22 cellular contexts compared by ENCODE assay signal in genomic region chr1:109884242-109884891, GRCh38. TPM values are rescaled to one million over a fixed set of nuclear protein-coding genes. Genes with fewer than 3 reads are reported as not detected.
DNase-seq lines count a peak whose midpoint lies in the region; ATAC-seq, FAIRE-seq and TF ChIP-seq lines count a peak whose summit lies in the region.
"Had no signal": no experiment of that assay in that cellular context is flagged by ENCODE, and none has a peak within 500 bp of the region (broad histone marks: within the 10 kb centered on the region; RNA-seq: fewer than 3 reads in every experiment).

No MANE protein-coding gene starts in this region.

- no peak overlapping the region for H3K4me2 ChIP-seq in Karpas-422 (ENCODE audit: low read depth, low read length, poor library complexity, severe bottlenecking)
- H3K4me2 ChIP-seq: BLaER1 had no signal

- intact Hi-C loops in adrenal gland (cut with DNase I) (no loop called here), posterior vena cava (cut with DNase I) (no loop called here)

- H3K9ac ChIP-seq in Karpas-422 (ENCODE audit: low read length) = no peak overlapping the region
- H3K9ac ChIP-seq: BLaER1 had no signal

- ATAC-seq in gastroesophageal sphincter = no peak
- ATAC-seq: WTC11 had no signal

- no peaks in the 10 kb centered on the region for H3K9me2 ChIP-seq in Karpas-422 (replicated peaks; ENCODE audit: insufficient read depth, low read length)

- no peaks in the 10 kb centered on the region for H3K79me2 ChIP-seq in Karpas-422 (ENCODE audit: low read length)

- no peaks in the 10 kb centered on the region for H3K9me3 ChIP-seq in adrenal gland (replicated peaks in 1 of 3)
- H3K9me3 ChIP-seq in gastroesophageal sphincter = no peaks in the 10 kb centered on the region
- H3K9me3 ChIP-seq in Karpas-422 (ENCODE audit: low read length) = no peaks in the 10 kb centered on the region
- H3K9me3 ChIP-seq: BLaER1, psoas muscle had no signal

- WGBS in adrenal gland, 4 donors = 48 to 58% (median 57%) methylated on average over 8 of the region's 8 CpGs
- WGBS in gastroesophageal sphincter (ENCODE audit: low coverage in 1 of 2), 2 donors = 80 to 84% methylated on average over 3 to 8 of the region's 8 CpGs

- H3K4me3 ChIP-seq in adrenal gland (no peak overlapping the region), gastroesophageal sphincter (no peak overlapping the region), Karpas-422 (ENCODE audit: low read length) (no peak overlapping the region)
- H3K4me3 ChIP-seq: BLaER1, psoas muscle, skin epidermis had no signal

- TF ChIP-seq EP300 in gastroesophageal sphincter (IDR thresholded peaks at IDR 0.05) = no peak

- H2AFZ ChIP-seq in Karpas-422 (ENCODE audit: low read length) = no peak overlapping the region

- DNase-seq in CD1c-positive myeloid dendritic cell (ENCODE audit: extremely low spot score) (peak; percentile 82), adrenal gland (peak in 6 of 7 donors; percentile 61 to 82 (median 75)), posterior vena cava (ENCODE audit: low spot score) (peak; percentile 67), Karpas-422 (no peak), GM12891 (ENCODE audit: insufficient read length, low spot score) (no peak), UCSD-AML1 (lab: John Stamatoyannopoulos, UW; ENCODE audit: unreplicated experiment) (no peak), GM19240 (ENCODE audit: insufficient read length, low spot score) (no peak)
- DNase-seq: activated CD4-positive, alpha-beta memory T cell treated with anti-CD3 and anti-CD28 coated beads for 36 hours; activated CD8-positive, alpha-beta memory T cell treated with anti-CD3 and anti-CD28 coated beads, Interleukin-2, amount 50 U/mL, for 48 hours; activated effector memory CD4-positive, alpha-beta T cell treated with anti-CD3 and anti-CD28 coated beads, Interleukin-2, amount 50 U/mL, for 16 hours; dermis blood vessel endothelial cell; DMS79 treated with DMSO at 0.1 percent for 48 hours; NCI-H1092 treated with DMSO at 0.1 percent for 48 hours; NCI-H1930; NCI-H526 treated with DMSO at 0.1 percent for 48 hours; T-helper 9 cell had no signal

- H3K4me1 ChIP-seq in adrenal gland (replicated peaks in 1 of 2) = peaks cover 45 to 49% of the 10 kb centered on the region in 2 donors
- H3K4me1 ChIP-seq in gastroesophageal sphincter = peaks cover 0 to 30% (median 17%) of the 10 kb centered on the region in 3 donors
- H3K4me1 ChIP-seq in Karpas-422 (ENCODE audit: low read length) = peaks cover 12% of the 10 kb centered on the region
- H3K4me1 ChIP-seq: psoas muscle had no signal

- TF ChIP-seq POLR2A in adrenal gland (IDR thresholded peaks at IDR 0.05) (no peak), gastroesophageal sphincter (IDR thresholded peaks at IDR 0.05) (no peak), GM12891 (IDR thresholded peaks at IDR 0.05; ENCODE audit: low read depth, low read length) (no peak)

- H3K36me3 ChIP-seq in adrenal gland (replicated peaks in 1 of 2) (no peaks in the 10 kb centered on the region), gastroesophageal sphincter (no peaks in the 10 kb centered on the region), Karpas-422 (ENCODE audit: insufficient read depth, low read length) (no peaks in the 10 kb centered on the region)
- H3K36me3 ChIP-seq: BLaER1 had no signal

- H3K27ac ChIP-seq in adrenal gland = peak overlapping the region; percentile 1 to 89 (median 74)
- H3K27ac ChIP-seq in gastroesophageal sphincter = peak overlapping the region in 3 of 4 donors; percentile 52 to 73 (median 56)
- H3K27ac ChIP-seq in Karpas-422 (ENCODE audit: low read length) = no peak overlapping the region
- H3K27ac ChIP-seq: BLaER1 had no signal

- 0 out of 2 replicates have a peak, but pooled peaks cover 5% of the 10 kb centered on the region for H4K20me1 ChIP-seq in Karpas-422 (ENCODE audit: insufficient read depth, low read depth, low read length)
- H4K20me1 ChIP-seq: BLaER1 had no signal

- H3K27me3 ChIP-seq in adrenal gland (no peaks in the 10 kb centered on the region), gastroesophageal sphincter (no peaks in the 10 kb centered on the region), Karpas-422 (ENCODE audit: low read length) (no peaks in the 10 kb centered on the region)
- H3K27me3 ChIP-seq: BLaER1 had no signal

- FAIRE-seq in GM12891 (lab: Jason Lieb, UNC) = no peak
- FAIRE-seq: H54 had no signal

- TF ChIP-seq CTCF in adrenal gland (IDR thresholded peaks at IDR 0.05) = no peak
- TF ChIP-seq CTCF in gastroesophageal sphincter (IDR thresholded peaks at IDR 0.05) = no peak

TF ChIP-seq in GM12891, 5 proteins besides CTCF, POLR2A, EP300 and RAD21:
- TF ChIP-seq SPI1 (IDR thresholded peaks at IDR 0.05; ENCODE audit: low read depth, low read length) (no peak), POLR2AphosphoS5 (IDR thresholded peaks at IDR 0.05; ENCODE audit: low read depth, low read length) (no peak), TAF1 (IDR thresholded peaks at IDR 0.05; ENCODE audit: low read depth, low read length) (no peak), POU2F2 (IDR thresholded peaks at IDR 0.05; ENCODE audit: low read depth, low read length) (no peak), PAX5 (IDR thresholded peaks at IDR 0.05; ENCODE audit: insufficient read depth, low read length, severe bottlenecking) (no peak)

RNA-seq across cellular contexts. Expression of gene CSF1, which starts 26.3 kb away (rescaled TPM):
- total RNA-seq in adrenal gland (100 to 1,000 TPM in 6 of 8 donors, 10 to 100 TPM in 2; 34.9 to 295 (median 116) TPM), gastroesophageal sphincter (10 to 100 TPM; 29.6 to 50.8 (median 45.9) TPM), posterior vena cava (10 to 100 TPM; 64.1 to 68.7 TPM)
- polyA plus RNA-seq in adrenal gland = 10 to 100 TPM; 23.3 to 26.5 (median 24.5) TPM
- total RNA-seq in Karpas-422 (2014; rRNA removed; shearing (Covaris generic); ENCODE audit: low replicate concordance) = 0.07 and 0.29 TPM in 2 replicates
- polyA plus RNA-seq in GM12891 (2012; ENCODE audit: low read depth, missing spikeins) = 4.8 TPM

Comparison
In these comparisons a context has a peak if more than half of its experiments do, and no peak if none do; other contexts are left out.
1. DNase-seq: peak in CD1c-positive myeloid dendritic cell (single experiment), adrenal gland (6 of 7) and posterior vena cava (single experiment); none in Karpas-422 (single experiment), GM12891 (single experiment), UCSD-AML1 (single experiment) and GM19240 (single experiment).
2. RNA of gene CSF1, which starts 26.3 kb away (total RNA-seq): 34.9 to 295 TPM in adrenal gland, 64.1 to 68.7 TPM in posterior vena cava and 29.6 to 50.8 TPM in gastroesophageal sphincter; 0.07 to 0.29 TPM in Karpas-422; every median in the first group is over 10 times any median in the second.